Comparison of ENCODE assay signal across 13 cellular contexts in the genomic region with DNA sequence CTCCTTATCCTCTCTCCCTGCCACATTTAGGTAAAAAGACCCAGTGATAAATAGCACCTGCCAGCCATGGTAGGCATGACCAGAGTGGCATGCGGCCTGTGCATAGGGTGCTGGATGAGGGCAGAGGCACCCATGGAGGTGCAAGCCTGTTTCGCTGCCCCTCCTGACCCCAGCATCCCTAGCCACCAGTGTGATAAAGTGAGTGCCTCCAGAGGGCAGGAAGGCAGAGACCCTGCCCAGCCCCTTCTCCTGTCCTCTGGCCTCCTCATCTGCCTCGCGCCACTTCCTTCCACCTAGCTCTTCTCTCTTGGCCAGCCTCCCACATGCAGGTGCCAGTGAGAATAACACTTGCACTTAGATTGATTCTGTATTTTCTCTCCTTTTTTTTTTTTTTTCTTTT.
DNase-seq lines count a peak whose midpoint lies in the region; ATAC-seq and TF ChIP-seq lines count a peak whose summit lies in the region.
"Had no signal": no experiment of that assay in that cellular context is flagged by ENCODE, and none has a peak within 500 bp of the region (broad histone marks: within the 10 kb centered on the region; RNA-seq: fewer than 3 reads in every experiment).

No MANE protein-coding gene starts in this region.

- peaks cover 12% of the 10 kb centered on the region; the same call in 1 of the 2 replicates for H3K36me3 ChIP-seq in DOHH2 (ENCODE audit: control insufficient read depth, low read length)
- H3K36me3 ChIP-seq: uterus had no signal

- peak overlapping the region; percentile 99 for H3K27ac ChIP-seq in DOHH2 (ENCODE audit: low read depth, low read length)
- H3K27ac ChIP-seq: uterus had no signal

- ATAC-seq in HG02840 (IDR thresholded peaks at IDR 0.05; ENCODE audit: low FRiP score, unreplicated experiment) = peak; percentile 17
- peak in 1 of 2 donors; percentile 8 for ATAC-seq in natural killer cell treated with Interleukin-12 subunit alpha and Interleukin-12 subunit beta and Interleukin-15 and Interleukin-18, amount 100 ng/mL, for 72 hours
- ATAC-seq in HG03442 (IDR thresholded peaks at IDR 0.05; ENCODE audit: unreplicated experiment) = no peak
- no peak for ATAC-seq in GM18511 (IDR thresholded peaks at IDR 0.05; ENCODE audit: unreplicated experiment)

- peaks cover 35% of the 10 kb centered on the region for H3F3A ChIP-seq in DOHH2 (ENCODE audit: control insufficient read depth, insufficient read depth)

- no peaks in the 10 kb centered on the region for H3K27me3 ChIP-seq in DOHH2 (ENCODE audit: control insufficient read depth, low read length)
- H3K27me3 ChIP-seq: uterus had no signal

- H3K27ac Mint-ChIP-seq in activated T-helper 1 cell treated with anti-CD3 and anti-CD28 coated beads, Interleukin-12 subunit alpha, Interleukin-12 subunit beta, Interleukin-2, Interleukin-4 antibody, amounts not matched to agents 30 ng/mL and 10 ng/mL and 1 ng/mL, durations not matched to agents 14 hours and 24 hours and 36 hours = peak overlapping the region; percentile 99
- peak overlapping the region; percentile 63 to 87 for H3K27ac Mint-ChIP-seq in natural killer cell treated with Interleukin-12 subunit alpha and Interleukin-12 subunit beta and Interleukin-15 and Interleukin-18, amount 100 ng/mL, for 72 hours

- no peaks in the 10 kb centered on the region for H4K20me1 ChIP-seq in DOHH2 (ENCODE audit: control insufficient read depth, insufficient read depth, low read depth, low read length)

- H3K36me3 Mint-ChIP-seq in activated T-helper 1 cell treated with anti-CD3 and anti-CD28 coated beads, Interleukin-12 subunit alpha, Interleukin-12 subunit beta, Interleukin-2, Interleukin-4 antibody, amounts not matched to agents 30 ng/mL and 10 ng/mL and 1 ng/mL, durations not matched to agents 14 hours and 24 hours and 36 hours (ENCODE audit: low read depth) = peaks cover 16% of the 10 kb centered on the region
- H3K36me3 Mint-ChIP-seq in natural killer cell treated with Interleukin-12 subunit alpha and Interleukin-12 subunit beta and Interleukin-15 and Interleukin-18, amount 100 ng/mL, for 72 hours = no peaks in the 10 kb centered on the region
- H3K36me3 Mint-ChIP-seq: CD14-positive monocyte, T-cell had no signal

- H3K9me2 ChIP-seq in DOHH2 (replicated peaks; ENCODE audit: control insufficient read depth, low read length) = no peaks in the 10 kb centered on the region

- H3K9me3 ChIP-seq in DOHH2 (ENCODE audit: control insufficient read depth, insufficient read depth, low read length) = no peaks in the 10 kb centered on the region
- H3K9me3 ChIP-seq: uterus had no signal

- peaks cover 96% of the 10 kb centered on the region for H3K4me1 ChIP-seq in DOHH2 (ENCODE audit: control insufficient read depth, low read length)
- H3K4me1 ChIP-seq: uterus had no signal

- TF ChIP-seq CTCF in DOHH2 (IDR thresholded peaks at IDR 0.05; ENCODE audit: low read depth, low read length, poor library complexity, severe bottlenecking) = peak; percentile 13

- no peak for DNase-seq in activated T-helper 1 cell treated with anti-CD3 and anti-CD28 coated beads, Interleukin-12 subunit alpha, Interleukin-12 subunit beta, Interleukin-2, Interleukin-4 antibody, amounts not matched to agents 30 ng/mL and 10 ng/mL and 1 ng/mL, durations not matched to agents 14 hours and 24 hours and 36 hours (ENCODE audit: low spot score)
- DNase-seq in natural killer cell treated with Interleukin-12 subunit alpha and Interleukin-12 subunit beta and Interleukin-15 and Interleukin-18, amount 100 ng/mL, for 72 hours (ENCODE audit: low spot score) = no peak
- no peak for DNase-seq in A172 (ENCODE audit: low spot score)
- DNase-seq: glutamatergic neuron, NCI-H1105, NCI-H2227 treated with DMSO at 0.1 percent for 48 hours, T-cell, uterus had no signal

- H3K4me1 Mint-ChIP-seq in activated T-helper 1 cell treated with anti-CD3 and anti-CD28 coated beads, Interleukin-12 subunit alpha, Interleukin-12 subunit beta, Interleukin-2, Interleukin-4 antibody, amounts not matched to agents 30 ng/mL and 10 ng/mL and 1 ng/mL, durations not matched to agents 14 hours and 24 hours and 36 hours (ENCODE audit: low read depth) = peaks cover 83% of the 10 kb centered on the region
- H3K4me1 Mint-ChIP-seq in natural killer cell treated with Interleukin-12 subunit alpha and Interleukin-12 subunit beta and Interleukin-15 and Interleukin-18, amount 100 ng/mL, for 72 hours (ENCODE audit: low read depth in 2 of 2) = peaks cover 12 to 35% of the 10 kb centered on the region in 2 donors

- H3K4me2 ChIP-seq in DOHH2 (ENCODE audit: low read length) = peak overlapping the region; percentile 86

- peak overlapping the region; percentile 68 for H3K4me3 Mint-ChIP-seq in activated T-helper 1 cell treated with anti-CD3 and anti-CD28 coated beads, Interleukin-12 subunit alpha, Interleukin-12 subunit beta, Interleukin-2, Interleukin-4 antibody, amounts not matched to agents 30 ng/mL and 10 ng/mL and 1 ng/mL, durations not matched to agents 14 hours and 24 hours and 36 hours
- H3K4me3 Mint-ChIP-seq in natural killer cell treated with Interleukin-12 subunit alpha and Interleukin-12 subunit beta and Interleukin-15 and Interleukin-18, amount 100 ng/mL, for 72 hours = peak overlapping the region; percentile 13
- H3K4me3 Mint-ChIP-seq: CD14-positive monocyte had no signal

- H3K27me3 Mint-ChIP-seq in activated T-helper 1 cell treated with anti-CD3 and anti-CD28 coated beads, Interleukin-12 subunit alpha, Interleukin-12 subunit beta, Interleukin-2, Interleukin-4 antibody, amounts not matched to agents 30 ng/mL and 10 ng/mL and 1 ng/mL, durations not matched to agents 14 hours and 24 hours and 36 hours (ENCODE audit: insufficient read depth) = no peaks in the 10 kb centered on the region
- peaks cover 0 to 2% of the 10 kb centered on the region in 2 donors for H3K27me3 Mint-ChIP-seq in natural killer cell treated with Interleukin-12 subunit alpha and Interleukin-12 subunit beta and Interleukin-15 and Interleukin-18, amount 100 ng/mL, for 72 hours
- H3K27me3 Mint-ChIP-seq: T-cell had no signal

- H3K79me2 ChIP-seq in DOHH2 (ENCODE audit: control insufficient read depth, low read length) = peaks cover 10% of the 10 kb centered on the region

- H3K9me3 Mint-ChIP-seq in activated T-helper 1 cell treated with anti-CD3 and anti-CD28 coated beads, Interleukin-12 subunit alpha, Interleukin-12 subunit beta, Interleukin-2, Interleukin-4 antibody, amounts not matched to agents 30 ng/mL and 10 ng/mL and 1 ng/mL, durations not matched to agents 14 hours and 24 hours and 36 hours = no peaks in the 10 kb centered on the region
- H3K9me3 Mint-ChIP-seq in natural killer cell treated with Interleukin-12 subunit alpha and Interleukin-12 subunit beta and Interleukin-15 and Interleukin-18, amount 100 ng/mL, for 72 hours = no peaks in the 10 kb centered on the region
- H3K9me3 Mint-ChIP-seq: CD14-positive monocyte, T-cell had no signal

- intact Hi-C loops in activated T-helper 1 cell treated with anti-CD3 and anti-CD28 coated beads, Interleukin-12 subunit alpha, Interleukin-12 subunit beta, Interleukin-2, Interleukin-4 antibody, amounts not matched to agents 30 ng/mL and 10 ng/mL and 1 ng/mL, durations not matched to agents 14 hours and 24 hours and 36 hours (cut with micrococcal nuclease) = loop anchor here (5.0 kb wide), 3 partner anchors 158 to 333 kb away; partner anchors contain the start of gene FNTB

- H3K4me3 ChIP-seq in DOHH2 (ENCODE audit: low read length) = peak overlapping the region; percentile 69
- H3K4me3 ChIP-seq: uterus had no signal
